Comparison of ENCODE assay signal across 17 cellular contexts in the genomic region with DNA sequence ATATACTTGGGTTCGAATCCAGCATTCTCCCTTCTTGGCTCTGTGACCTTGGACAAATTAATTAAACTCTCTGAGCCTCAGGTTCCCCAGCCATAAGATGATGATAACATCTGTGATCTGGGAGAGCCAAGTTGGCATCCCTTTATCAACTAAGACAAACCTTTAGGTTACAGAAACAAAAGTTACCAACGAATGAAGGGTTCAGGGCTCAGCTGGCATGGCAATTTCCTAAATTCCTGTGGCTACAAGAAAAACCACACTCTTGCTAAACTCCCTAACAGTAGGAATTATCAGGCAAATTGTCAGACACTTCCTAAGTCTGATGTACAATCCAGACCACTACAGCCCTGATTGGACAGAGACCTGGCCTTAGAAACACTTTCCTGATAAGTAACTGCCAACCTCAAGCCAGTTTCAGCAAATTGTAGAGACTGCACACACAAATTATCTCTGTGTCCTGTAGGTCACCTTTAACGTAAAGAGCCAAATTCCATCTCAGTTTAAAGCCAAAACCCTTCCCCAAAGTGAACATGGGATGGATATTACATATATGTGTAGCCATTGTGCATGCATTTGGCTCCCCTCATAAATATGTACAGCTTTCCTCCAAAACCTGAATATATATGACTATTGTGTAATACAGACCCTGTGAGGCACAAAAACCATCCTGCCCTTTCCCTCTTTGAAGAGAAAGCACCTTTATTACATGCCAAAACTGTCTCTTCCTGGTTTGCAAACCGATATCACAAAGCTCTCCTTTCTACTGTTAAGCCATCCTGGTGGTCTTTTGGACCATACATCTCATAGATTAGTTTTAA. TPM values are rescaled to one million over a fixed set of nuclear protein-coding genes. Genes with fewer than 3 reads are reported as not detected.
DNase-seq lines count a peak whose midpoint lies in the region; ATAC-seq and TF ChIP-seq lines count a peak whose summit lies in the region.
"Had no signal": no experiment of that assay in that cellular context is flagged by ENCODE, and none has a peak within 500 bp of the region (broad histone marks: within the 10 kb centered on the region; RNA-seq: fewer than 3 reads in every experiment).

No MANE protein-coding gene starts in this region.

- H3K4me3 ChIP-seq in astrocyte of the spinal cord (ENCODE audit: low read depth, low read length): no peak overlapping the region
- H3K4me3 ChIP-seq: HAP-1, mucosa of descending colon, suprapubic skin had no signal

- TF ChIP-seq CTCF in astrocyte of the spinal cord (IDR thresholded peaks at IDR 0.05; ENCODE audit: low read depth, low read length): no peak

- in situ Hi-C loops in astrocyte of the spinal cord (cut with HindIII; ENCODE audit: low sequenced_read_pairs): no loop called here

- peak; percentile 40 for DNase-seq in GF-D8 (lab: John Stamatoyannopoulos, UW)
- peak; percentile 59 for DNase-seq in M059J (ENCODE audit: low read depth)
- DNase-seq in astrocyte of the spinal cord (ENCODE audit: low read depth, low spot score): peak; percentile 16
- peak; percentile 17 for DNase-seq in kidney tubule cell (ENCODE audit: low spot score)
- DNase-seq in HuH-7.5 (ENCODE audit: low spot score): no peak
- no peak for DNase-seq in activated CD8-positive, alpha-beta memory T cell treated with anti-CD3 and anti-CD28 coated beads, Interleukin-2, amount 50 U/mL, for 48 hours
- DNase-seq: activated CD8-positive, alpha-beta T cell treated with anti-CD3 and anti-CD28 coated beads for 36 hours; activated effector memory CD4-positive, alpha-beta T cell treated with Interleukin-2 at 50 U/mL for 16 hours; endodermal cell; immature natural killer cell; Karpas-422; mucosa of descending colon; NCI-H1930; NCI-H526 treated with DMSO at 0.1 percent for 48 hours had no signal

- no peak for ATAC-seq in GM19397 (IDR thresholded peaks at IDR 0.05; ENCODE audit: unreplicated experiment)
- ATAC-seq: activated CD8-positive, alpha-beta T cell treated with anti-CD3 and anti-CD28 coated beads for 36 hours; mucosa of descending colon had no signal

RNA-seq across cellular contexts. Expression of a gene that starts 39.5 kb away (rescaled TPM):
- 0.05 and 1.2 TPM in 2 replicates for total RNA-seq in M059J (2014; rRNA removed; shearing (Covaris generic))

Comparison
In these comparisons a context has a peak if more than half of its experiments do, and no peak if none do; other contexts are left out.
1. DNase-seq: peak in GF-D8 (single experiment), M059J (single experiment), astrocyte of the spinal cord (single experiment) and kidney tubule cell (single experiment); none in HuH-7.5 (single experiment) and activated CD8-positive, alpha-beta memory T cell treated with anti-CD3 and anti-CD28 coated beads, Interleukin-2, amount 50 U/mL, for 48 hours (single experiment).